In the genomic region with DNA sequence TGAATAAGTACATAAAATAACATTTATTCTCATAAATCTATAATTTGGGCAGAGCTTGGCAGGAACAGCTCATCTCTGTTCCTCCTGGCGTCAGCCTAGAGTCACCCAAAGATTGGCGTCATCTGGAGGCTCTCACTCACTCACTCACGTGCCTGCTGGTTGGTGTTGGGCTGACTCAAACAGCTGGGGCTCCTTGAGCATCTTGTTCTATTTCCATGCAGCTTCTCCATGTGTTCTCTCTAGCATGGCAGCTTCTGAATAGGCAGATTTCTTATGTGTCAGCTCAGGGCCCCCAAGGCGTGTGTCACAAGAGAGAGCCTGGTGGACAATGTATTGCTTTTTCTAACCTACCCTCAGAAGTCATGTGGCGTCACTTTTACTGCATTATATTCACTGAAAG, we compare ENCODE assay signal across 24 cellular contexts.
A peak's percentile ranks its signal among the peaks of the same experiment; 100 is the strongest.
DNase-seq lines count a peak whose midpoint lies in the region; ATAC-seq and TF ChIP-seq lines count a peak whose summit lies in the region.
"Had no signal": no experiment of that assay in that cellular context is flagged by ENCODE, and none has a peak within 500 bp of the region (broad histone marks: within the 10 kb centered on the region; RNA-seq: fewer than 3 reads in every experiment).

No MANE protein-coding gene starts in this region.

- H3K4me3 ChIP-seq in left lung: no peak overlapping the region
- H3K4me3 ChIP-seq in SJCRH30: no peak overlapping the region
- H3K4me3 ChIP-seq: BLaER1, MG63, SK-N-MC had no signal

- no peaks in the 10 kb centered on the region for H3K36me3 ChIP-seq in left lung
- no peaks in the 10 kb centered on the region for H3K36me3 ChIP-seq in SJCRH30
- H3K36me3 ChIP-seq: BLaER1, MG63 had no signal

- H3K27ac ChIP-seq in left lung (no peak overlapping the region), SJCRH30 (no peak overlapping the region)
- H3K27ac ChIP-seq: BLaER1, SK-N-MC had no signal

- DNase-seq in EL (peak; percentile 26), HT1080 (ENCODE audit: low read depth) (peak; percentile 6), SK-MEL-5 (ENCODE audit: low read depth, low spot score) (peak; percentile 79), glutamatergic neuron (no peak), left lung (no peak), SJCRH30 (no peak)
- DNase-seq in effector CD8-positive, alpha-beta T cell (lab: John Stamatoyannopoulos, UW): no peak
- DNase-seq: CD4-positive, alpha-beta T cell; COR-L47; DMS79 treated with DMSO at 0.1 percent for 48 hours; GOT3; Kasumi-1; MG63; NCI-H1092; NCI-H1436 treated with DMSO at 0.1 percent for 48 hours; NCI-H1930; NCI-H345; NCI-H526; OCI-M1; Right ventricle myocardium superior; SW 1271 had no signal

- H3K36me3 Mint-ChIP-seq in glutamatergic neuron (ENCODE audit: unreplicated experiment): no peaks in the 10 kb centered on the region

- H3K27me3 Mint-ChIP-seq in glutamatergic neuron (ENCODE audit: unreplicated experiment): no peaks in the 10 kb centered on the region

- peaks cover 0 to 7% of the 10 kb centered on the region in 2 donors for H3K27me3 ChIP-seq in left lung
- H3K27me3 ChIP-seq in SJCRH30: no peaks in the 10 kb centered on the region
- H3K27me3 ChIP-seq: BLaER1, MG63 had no signal

- intact Hi-C loops in left lung (cut with DNase I): no loop called here

- H3K9me3 ChIP-seq in left lung: no peaks in the 10 kb centered on the region
- H3K9me3 ChIP-seq in SJCRH30 (replicated peaks): no peaks in the 10 kb centered on the region
- H3K9me3 ChIP-seq: BLaER1, MG63 had no signal

- ATAC-seq in left lung: no peak
- ATAC-seq: HCT116 had no signal

- no peaks in the 10 kb centered on the region for H3K4me1 ChIP-seq in left lung
- H3K4me1 ChIP-seq in SJCRH30: no peaks in the 10 kb centered on the region
- H3K4me1 ChIP-seq: BLaER1 had no signal

- H3K4me1 Mint-ChIP-seq in glutamatergic neuron (ENCODE audit: low read depth, unreplicated experiment): peaks cover 2% of the 10 kb centered on the region

- H3K27ac Mint-ChIP-seq in glutamatergic neuron (ENCODE audit: unreplicated experiment): peak overlapping the region; percentile 38
- H3K27ac Mint-ChIP-seq: CD4-positive, alpha-beta T cell had no signal

- TF ChIP-seq CTCF in glutamatergic neuron (IDR thresholded peaks at IDR 0.05; ENCODE audit: partially characterized antibody, unreplicated experiment) (no peak), left lung (IDR thresholded peaks at IDR 0.05) (no peak)

- no peaks in the 10 kb centered on the region for H3K9me3 Mint-ChIP-seq in glutamatergic neuron (ENCODE audit: unreplicated experiment)
- H3K9me3 Mint-ChIP-seq: CD4-positive, alpha-beta T cell had no signal

- H3K4me3 Mint-ChIP-seq in glutamatergic neuron (ENCODE audit: unreplicated experiment): no peak overlapping the region
- H3K4me3 Mint-ChIP-seq: CD4-positive, alpha-beta T cell had no signal

- in situ Hi-C loops in SK-MEL-5 (cut with HindIII; ENCODE audit: low pct_unique_long_range_greater_than_20kb, low sequenced_read_pairs): no loop called here

Comparison
In these comparisons a context has a peak if more than half of its experiments do, and no peak if none do; other contexts are left out.
1. DNase-seq: peak in EL (single experiment), HT1080 (single experiment) and SK-MEL-5 (single experiment); none in glutamatergic neuron (single experiment), effector CD8-positive, alpha-beta T cell (single experiment), left lung (0 of 2) and SJCRH30 (0 of 2).